In genomic region chr9:3525836-3526165, GRCh38 we compare ENCODE assay signal across 1 cellular context.
TF ChIP-seq lines count a peak whose summit lies in the region.

TSS of gene RFX3 (minus strand) at chr9:3526001. CDS start at chr9:3395588, 130,413 bp downstream.

TF ChIP-seq in GM12878, 131 proteins besides CTCF, POLR2A, EP300 and RAD21 (continued from another document and continues in another):
- TF ChIP-seq E4F1 (IDR thresholded peaks at IDR 0.05; ENCODE audit: borderline replicate concordance, partially characterized antibody) (no peak), BCL3 (IDR thresholded peaks at IDR 0.05; ENCODE audit: borderline replicate concordance, insufficient read depth, low read depth, low read length, poor library complexity, severe bottlenecking) (no peak), CBX3 (IDR thresholded peaks at IDR 0.05; ENCODE audit: borderline replicate concordance, low read depth) (no peak), USF2 (IDR thresholded peaks at IDR 0.05; ENCODE audit: borderline replicate concordance, low read depth, low read length) (no peak), ZZZ3 (IDR thresholded peaks at IDR 0.05; ENCODE audit: control insufficient read depth, insufficient read length, low read depth) (no peak), SMAD5 (IDR thresholded peaks at IDR 0.05; ENCODE audit: low read depth) (no peak), ATF7 (IDR thresholded peaks at IDR 0.05; ENCODE audit: low read depth) (no peak; the same call in 1 of the 2 replicates), JUND (IDR thresholded peaks at IDR 0.05; ENCODE audit: low read depth, low read length) (no peak), MEF2A (IDR thresholded peaks at IDR 0.05; ENCODE audit: insufficient read depth, low read depth, low read length) (no peak), POU2F2 (IDR thresholded peaks at IDR 0.05; ENCODE audit: borderline replicate concordance, low read depth, low read length) (peak; percentile 73; the same call in 1 of the 3 replicates), ZNF622 (IDR thresholded peaks at IDR 0.05) (no peak), TCF7 (IDR thresholded peaks at IDR 0.05; ENCODE audit: borderline replicate concordance) (no peak), PBX3 (IDR thresholded peaks at IDR 0.05; ENCODE audit: insufficient replicate concordance, low read depth, low read length) (peak; percentile 89), STAT1 (conservative IDR thresholded peaks at IDR 0.05) (no peak), MYB (IDR thresholded peaks at IDR 0.05; ENCODE audit: borderline replicate concordance, low read depth, low read length) (no peak), MXI1 (IDR thresholded peaks at IDR 0.05; ENCODE audit: low read depth, low read length) (peak; percentile 100), ZBTB40 (IDR thresholded peaks at IDR 0.05; ENCODE audit: borderline replicate concordance) (peak; percentile 71; the same call in 1 of the 2 replicates), HCFC1 (IDR thresholded peaks at IDR 0.05; ENCODE audit: low read length) (peak; percentile 46; the same call in 1 of the 2 replicates), HSF1 (IDR thresholded peaks at IDR 0.05; ENCODE audit: low read depth, low read length) (no peak), YBX1 (IDR thresholded peaks at IDR 0.05) (no peak), EED (IDR thresholded peaks at IDR 0.05; ENCODE audit: low read depth) (no peak; the same call in 1 of the 2 replicates), NR2C1 (IDR thresholded peaks at IDR 0.05) (no peak), MAX (IDR thresholded peaks at IDR 0.05; ENCODE audit: low read depth, low read length) (no peak), SP1 (IDR thresholded peaks at IDR 0.05; ENCODE audit: low read depth, low read length) (peak; percentile 49), CREM (IDR thresholded peaks at IDR 0.05; ENCODE audit: low read depth) (no peak), SUPT20H (IDR thresholded peaks at IDR 0.05; ENCODE audit: borderline replicate concordance, control insufficient read depth, low read depth, low read length) (no peak), STAT3 (IDR thresholded peaks at IDR 0.05; ENCODE audit: low read depth, low read length) (no peak), ZNF687 (IDR thresholded peaks at IDR 0.05) (no peak), MYC (IDR thresholded peaks at IDR 0.05; ENCODE audit: insufficient read depth, insufficient read length, insufficient replicate concordance, low read length, severe bottlenecking) (no peak), LARP7 (IDR thresholded peaks at IDR 0.05) (no peak), IKZF2 (IDR thresholded peaks at IDR 0.05) (peak in 1 of 2 experiments; percentile 10; a peak in 1 of 4 replicates), CEBPB (IDR thresholded peaks at IDR 0.05; ENCODE audit: borderline replicate concordance in 1 of 2, low read depth in 2 of 2, low read length in 2 of 2) (no peak), CREB1 (IDR thresholded peaks at IDR 0.05; ENCODE audit: low read depth) (0 out of 2 replicates have a peak, but pooled peaks have one; percentile 44), PAX5 (IDR thresholded peaks at IDR 0.05; ENCODE audit: borderline replicate concordance, low read depth, low read length) (no peak), ATF3 (IDR thresholded peaks at IDR 0.05; ENCODE audit: borderline replicate concordance, extremely low read depth, low read depth, low read length) (no peak), POLR2AphosphoS5 (IDR thresholded peaks at IDR 0.05; ENCODE audit: low read length) (no peak), NRF1 (conservative IDR thresholded peaks at IDR 0.05; ENCODE audit: low read depth, low read length) (no peak), ZBTB11 (CRISPR knock-in tag; IDR thresholded peaks at IDR 0.05) (no peak)
